Comparison of ENCODE assay signal across 21 cellular contexts in genomic region chr3:169458752-169459151, GRCh38.
"Had no signal": no experiment of that assay in that cellular context is flagged by ENCODE, and none has a peak within 500 bp of the region (broad histone marks: within the 10 kb centered on the region; RNA-seq: fewer than 3 reads in every experiment).

No MANE protein-coding gene starts in this region.

- H3K79me2 ChIP-seq: parathyroid adenoma had no signal

- H3K36me3 ChIP-seq: gastrocnemius medialis, spleen, stomach, thoracic aorta had no signal

- H3K36me3 Mint-ChIP-seq: natural killer cell had no signal

- H3K9me3 Mint-ChIP-seq: central memory CD8-positive, alpha-beta T cell; natural killer cell; neural crest cell had no signal

- H3K27me3 Mint-ChIP-seq: central memory CD8-positive, alpha-beta T cell had no signal

- H3K4me3 Mint-ChIP-seq: central memory CD8-positive, alpha-beta T cell; natural killer cell; neural crest cell had no signal

- H3K27ac ChIP-seq: gastrocnemius medialis, parathyroid adenoma, psoas muscle, spleen, stomach, thoracic aorta had no signal

- ATAC-seq: gastrocnemius medialis, mucosa of descending colon, natural killer cell, psoas muscle, sciatic nerve had no signal

- H3K27me3 ChIP-seq: spleen, stomach had no signal

- H3K4me3 ChIP-seq: gastrocnemius medialis, mucosa of descending colon, psoas muscle, spleen, stomach, thoracic aorta had no signal

- FAIRE-seq: endometrium had no signal

- H3K4me1 Mint-ChIP-seq: central memory CD8-positive, alpha-beta T cell; natural killer cell; neural crest cell had no signal

- H3K4me1 ChIP-seq: gastrocnemius medialis, parathyroid adenoma, psoas muscle, spleen had no signal

- H3K9me3 ChIP-seq: gastrocnemius medialis, mucosa of descending colon, psoas muscle, spleen, stomach, thoracic aorta had no signal

- H3K27ac Mint-ChIP-seq: natural killer cell had no signal

- DNase-seq: cortex of kidney; effector memory CD4-positive, alpha-beta T cell; gastrocnemius medialis; islet precursor cell; mucosa of descending colon; natural killer cell; nucleus accumbens; psoas muscle; retina; spleen; stimulated activated CD4-positive, alpha-beta T cell treated with anti-CD3 and anti-CD28 coated beads, Interleukin-15, amount 100 ng/mL, for 24 hours; stimulated activated CD4-positive, alpha-beta T cell treated with anti-CD3 and anti-CD28 coated beads, Interleukin-1b, Interleukin-23, amount 100 ng/mL, for 48 hours; stimulated activated naive CD4-positive, alpha-beta T cell; stomach; substantia nigra had no signal

- H2AFZ ChIP-seq: parathyroid adenoma had no signal
